In genomic region chr10:93403152-93403551, GRCh38 we compare ENCODE assay signal across 1 cellular context.
TF ChIP-seq lines count a peak whose summit lies in the region.

No MANE protein-coding gene starts in this region.

TF ChIP-seq in IMR-90, 13 proteins besides CTCF, POLR2A, EP300 and RAD21 (continued from another document):
- TF ChIP-seq SMC3 (IDR thresholded peaks at IDR 0.05; ENCODE audit: low read depth, low read length) (no peak), CHD1 (IDR thresholded peaks at IDR 0.05; ENCODE audit: low read depth, low read length) (no peak), FOS (IDR thresholded peaks at IDR 0.05; ENCODE audit: low read depth, low read length) (no peak), MXI1 (IDR thresholded peaks at IDR 0.05; ENCODE audit: borderline replicate concordance, low read depth, low read length) (no peak), RFX5 (IDR thresholded peaks at IDR 0.05; ENCODE audit: low read depth, low read length) (no peak), NFE2L2 (IDR thresholded peaks at IDR 0.05; ENCODE audit: low read depth, low read length) (no peak), ELK1 (IDR thresholded peaks at IDR 0.05; ENCODE audit: borderline replicate concordance, low read depth, low read length) (no peak), BHLHE40 (IDR thresholded peaks at IDR 0.05; ENCODE audit: low read depth, low read length) (no peak), RCOR1 (IDR thresholded peaks at IDR 0.05; ENCODE audit: insufficient replicate concordance, low read length) (no peak), MAFK (IDR thresholded peaks at IDR 0.05; ENCODE audit: low read depth, low read length) (no peak)
TF ChIP-seq in IMR-90: peak in this region for 0.
